In the genomic region with DNA sequence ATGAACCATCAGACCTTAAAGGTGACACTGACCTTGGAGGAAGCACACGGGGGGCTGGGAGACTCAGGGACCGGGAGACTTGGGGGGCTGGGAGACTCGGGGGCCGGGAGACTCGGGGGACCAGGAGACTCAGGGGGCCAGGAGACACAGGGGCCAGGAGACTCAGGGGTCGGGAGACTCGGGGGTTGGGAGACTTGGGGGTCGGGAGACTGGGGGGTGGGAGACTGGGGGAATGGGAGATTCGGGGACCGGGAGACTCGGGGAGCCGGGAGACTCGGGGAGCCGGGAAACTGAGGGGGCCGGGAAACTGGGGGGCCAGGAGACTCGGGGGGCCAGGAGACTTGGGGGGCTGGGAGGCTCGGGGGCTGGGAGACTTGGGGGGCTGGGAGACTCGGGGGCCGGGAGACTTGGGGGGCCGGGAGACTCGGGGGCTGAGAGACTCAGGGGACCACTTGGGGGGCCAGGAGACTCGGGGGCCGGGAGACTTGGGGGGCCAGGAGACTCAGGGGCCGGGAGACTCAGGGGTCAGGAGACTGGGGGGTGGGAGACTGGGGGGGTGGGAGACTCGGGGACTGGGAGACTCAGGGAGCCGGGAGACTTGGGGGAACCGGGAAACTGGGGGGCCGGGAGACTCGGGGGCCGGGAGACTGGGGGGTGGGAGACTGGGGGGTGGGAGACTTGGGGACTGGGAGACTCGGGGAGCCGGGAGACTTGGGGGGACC, we compare ENCODE assay signal across 10 cellular contexts.
A peak's percentile ranks its signal among the peaks of the same experiment; 100 is the strongest.
DNase-seq lines count a peak whose midpoint lies in the region; ATAC-seq and TF ChIP-seq lines count a peak whose summit lies in the region.
"Had no signal": no experiment of that assay in that cellular context is flagged by ENCODE, and none has a peak within 500 bp of the region (broad histone marks: within the 10 kb centered on the region; RNA-seq: fewer than 3 reads in every experiment).

No MANE protein-coding gene starts in this region.

- no peak overlapping the region for H3K9ac ChIP-seq in endodermal cell (ENCODE audit: extremely low read depth, low read length, poor library complexity, severe bottlenecking)

- 80 to 87% methylated on average over 24 to 32 of the region's 32 CpGs for WGBS in heart right ventricle, 2 donors
- 88% methylated on average over 11 of the region's 32 CpGs; no CpG with 5 or more reads in 1 of the 2 experiments for WGBS in endodermal cell (ENCODE audit: insufficient coverage in 1 of 2, insufficient read length in 1 of 2), 2 experiments

- DNase-seq in heart right ventricle (no peak), Right ventricle myocardium inferior (ENCODE audit: missing footprints) (no peak), endodermal cell (no peak), vagina (ENCODE audit: extremely low spot score in 2 of 2) (no peak), OCI-LY7 (ENCODE audit: low spot score) (no peak)
- DNase-seq: C1 segment of cervical spinal cord, NCI-H1417 treated with DMSO at 0.1 percent for 48 hours had no signal

- no peaks in the 10 kb centered on the region for H3K79me2 ChIP-seq in OCI-LY7 (ENCODE audit: insufficient read depth, low read depth, low read length)

- peaks cover 9 to 47% (median 34%) of the 10 kb centered on the region in 9 donors for H3K4me1 ChIP-seq in heart right ventricle
- peaks cover 8% of the 10 kb centered on the region for H3K4me1 ChIP-seq in endodermal cell (ENCODE audit: control insufficient read depth, insufficient read depth, low read length)
- H3K4me1 ChIP-seq in neutrophil (ENCODE audit: control insufficient read depth in 1 of 2, insufficient read depth in 1 of 2, low read depth in 1 of 2, low read length in 1 of 2), result peaks cover 46 to 48% of the 10 kb centered on the region in 2 experiments
- H3K4me1 ChIP-seq in vagina, result peaks cover 47% of the 10 kb centered on the region
- peaks cover 38% of the 10 kb centered on the region for H3K4me1 ChIP-seq in OCI-LY7 (ENCODE audit: insufficient read depth, low read length, poor library complexity, severe bottlenecking)

- H3K9me2 ChIP-seq in OCI-LY7 (ENCODE audit: insufficient read depth, low read length), result no peaks in the 10 kb centered on the region

- peaks cover 11% of the 10 kb centered on the region for H3K4me1 Mint-ChIP-seq in endodermal cell

- H3K4me3 ChIP-seq in heart right ventricle (no peak overlapping the region), endodermal cell (ENCODE audit: low read length) (no peak overlapping the region), neutrophil (ENCODE audit: low read depth in 1 of 2, low read length in 1 of 2) (peak overlapping the region; percentile 28 to 76), vagina (no peak overlapping the region), OCI-LY7 (ENCODE audit: low read depth, low read length, poor library complexity, severe bottlenecking) (no peak overlapping the region)

- no peak for TF ChIP-seq POLR2A in vagina (IDR thresholded peaks at IDR 0.05)

- POLR2A ChIA-PET in OCI-LY7 (lab: Charles Lee), result no interaction called here

- peak overlapping the region; percentile 71 for H3K27ac Mint-ChIP-seq in endodermal cell

- H2AFZ ChIP-seq in OCI-LY7 (ENCODE audit: low read length), result no peak overlapping the region

- CTCF ChIA-PET in OCI-LY7 (lab: Charles Lee; ENCODE audit: unreplicated experiment), result no interaction called here

- no peak overlapping the region for H3K4me2 ChIP-seq in OCI-LY7 (ENCODE audit: low read length)

- ATAC-seq in heart right ventricle (no peak), Right ventricle myocardium inferior (no peak), GM21825 (IDR thresholded peaks at IDR 0.05; ENCODE audit: unreplicated experiment) (no peak), GM21576 (IDR thresholded peaks at IDR 0.05; ENCODE audit: unreplicated experiment) (no peak)

- TF ChIP-seq CTCF in heart right ventricle (IDR thresholded peaks at IDR 0.05) (no peak), endodermal cell (conservative IDR thresholded peaks at IDR 0.05) (no peak), neutrophil (IDR thresholded peaks at IDR 0.05) (no peak), vagina (IDR thresholded peaks at IDR 0.05) (no peak), OCI-LY7 (conservative IDR thresholded peaks at IDR 0.05; ENCODE audit: low read length) (no peak)

- no peaks in the 10 kb centered on the region for H3K27me3 ChIP-seq in heart right ventricle
- no peaks in the 10 kb centered on the region for H3K27me3 ChIP-seq in endodermal cell (ENCODE audit: control insufficient read depth, insufficient read depth, low read length, poor library complexity, severe bottlenecking)
- H3K27me3 ChIP-seq in neutrophil, result no peaks in the 10 kb centered on the region
- no peaks in the 10 kb centered on the region for H3K27me3 ChIP-seq in vagina

- no peak overlapping the region for H3K4me3 Mint-ChIP-seq in endodermal cell

- H3K9me3 ChIP-seq in heart right ventricle (no peaks in the 10 kb centered on the region), endodermal cell (ENCODE audit: control insufficient read depth, low read length) (no peaks in the 10 kb centered on the region), neutrophil (no peaks in the 10 kb centered on the region), vagina (no peaks in the 10 kb centered on the region), OCI-LY7 (ENCODE audit: low read length) (no peaks in the 10 kb centered on the region)

- intact Hi-C loops in heart right ventricle (cut with DNase I) (loop anchor here in 7 of 10 donors (5.0 to 10.0 kb wide), 6 partner anchors 42 to 75 kb away; partner anchors contain the start of gene RASA3 (in 3 of the 7)), Right ventricle myocardium inferior (cut with DNase I) (no loop called here), vagina (cut with DNase I) (loop anchor here (10.0 kb wide), 1 partner anchor 65 kb away; the partner anchor contains the start of gene RASA3), OCI-LY7 (cut with micrococcal nuclease; ENCODE audit: unreplicated experiment) (no loop called here)

- H3K36me3 ChIP-seq in heart right ventricle (peaks cover 0 to 32% (median 0%) of the 10 kb centered on the region in 9 donors), endodermal cell (ENCODE audit: control insufficient read depth, insufficient read depth, low read length) (no peaks in the 10 kb centered on the region), neutrophil (no peaks in the 10 kb centered on the region), vagina (no peaks in the 10 kb centered on the region), OCI-LY7 (ENCODE audit: insufficient read depth, low read length) (no peaks in the 10 kb centered on the region)

- no TSS peak for BruUV-seq in OCI-LY7 (replicated peaks; lab: Mats Ljungman, UMichigan)

- peaks cover 7% of the 10 kb centered on the region for H3K9me3 Mint-ChIP-seq in endodermal cell

- H3K36me3 Mint-ChIP-seq in endodermal cell (ENCODE audit: low read depth), result peaks cover 16% of the 10 kb centered on the region

- H3K27ac ChIP-seq in heart right ventricle, result peak overlapping the region in 7 of 10 donors; percentile 7 to 97 (median 88)
- no peak overlapping the region for H3K27ac ChIP-seq in endodermal cell (ENCODE audit: low read depth, low read length)
- peak overlapping the region; percentile 98 for H3K27ac ChIP-seq in neutrophil
- H3K27ac ChIP-seq in vagina, result peak overlapping the region; percentile 97
- no peak overlapping the region for H3K27ac ChIP-seq in OCI-LY7 (ENCODE audit: low read depth, low read length, poor library complexity, severe bottlenecking)

- H4K20me1 ChIP-seq in OCI-LY7 (ENCODE audit: insufficient read depth, low read length), result no peaks in the 10 kb centered on the region

- H3K27me3 Mint-ChIP-seq in endodermal cell (ENCODE audit: insufficient read depth), result no peaks in the 10 kb centered on the region

Comparison
In these comparisons a context has a peak if more than half of its experiments do, and no peak if none do; other contexts are left out.
1. intact Hi-C loops: an anchor here in heart right ventricle (5.0 to 10.0 kb wide) and vagina (10.0 kb wide); none called in Right ventricle myocardium inferior and OCI-LY7.
2. H3K27ac ChIP-seq: peak in heart right ventricle (7 of 10), neutrophil (single experiment) and vagina (single experiment); none in endodermal cell (single experiment) and OCI-LY7 (single experiment).
3. H3K4me3 ChIP-seq: peak in neutrophil (2 of 2); none in heart right ventricle (0 of 10), endodermal cell (single experiment), vagina (0 of 2) and OCI-LY7 (single experiment).